1 cellular context compared by ENCODE assay signal in the genomic region with DNA sequence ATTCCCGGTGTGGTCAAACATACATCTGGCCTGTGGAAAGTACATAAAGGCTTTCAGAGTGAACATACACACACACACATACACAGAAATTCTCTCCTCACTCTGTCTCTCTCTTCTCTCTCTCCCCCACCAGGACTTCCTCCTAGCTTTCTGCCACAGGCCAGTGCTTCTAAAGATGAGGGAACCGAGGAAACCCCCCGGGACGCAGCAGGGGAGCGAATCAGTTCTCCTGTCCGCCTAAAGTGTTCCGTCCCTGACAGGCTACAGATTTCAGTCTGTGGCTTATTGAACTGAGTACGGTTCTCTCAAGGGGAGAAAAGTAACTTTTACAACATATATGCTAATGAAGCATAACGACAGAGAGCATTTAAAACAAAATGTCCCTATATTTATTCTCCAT.
TF ChIP-seq lines count a peak whose summit lies in the region.

No MANE protein-coding gene starts in this region.

TF ChIP-seq in GM12878, 131 proteins besides CTCF, POLR2A, EP300 and RAD21 (continued from another document):
- TF ChIP-seq REST (IDR thresholded peaks at IDR 0.05; ENCODE audit: low read depth, low read length) (no peak), PBX3 (IDR thresholded peaks at IDR 0.05; ENCODE audit: insufficient replicate concordance, low read depth, low read length) (no peak), SPI1 (IDR thresholded peaks at IDR 0.05; ENCODE audit: borderline replicate concordance, insufficient read depth, low read depth, low read length) (peak; percentile 38; the same call in 1 of the 2 replicates), GABPA (IDR thresholded peaks at IDR 0.05; ENCODE audit: low read depth) (no peak), RUNX3 (IDR thresholded peaks at IDR 0.05; ENCODE audit: low read length) (peak; percentile 46), SIN3A (IDR thresholded peaks at IDR 0.05; ENCODE audit: low read depth, low read length) (no peak)
